Comparison of ENCODE assay signal across 9 cellular contexts in the genomic region with DNA sequence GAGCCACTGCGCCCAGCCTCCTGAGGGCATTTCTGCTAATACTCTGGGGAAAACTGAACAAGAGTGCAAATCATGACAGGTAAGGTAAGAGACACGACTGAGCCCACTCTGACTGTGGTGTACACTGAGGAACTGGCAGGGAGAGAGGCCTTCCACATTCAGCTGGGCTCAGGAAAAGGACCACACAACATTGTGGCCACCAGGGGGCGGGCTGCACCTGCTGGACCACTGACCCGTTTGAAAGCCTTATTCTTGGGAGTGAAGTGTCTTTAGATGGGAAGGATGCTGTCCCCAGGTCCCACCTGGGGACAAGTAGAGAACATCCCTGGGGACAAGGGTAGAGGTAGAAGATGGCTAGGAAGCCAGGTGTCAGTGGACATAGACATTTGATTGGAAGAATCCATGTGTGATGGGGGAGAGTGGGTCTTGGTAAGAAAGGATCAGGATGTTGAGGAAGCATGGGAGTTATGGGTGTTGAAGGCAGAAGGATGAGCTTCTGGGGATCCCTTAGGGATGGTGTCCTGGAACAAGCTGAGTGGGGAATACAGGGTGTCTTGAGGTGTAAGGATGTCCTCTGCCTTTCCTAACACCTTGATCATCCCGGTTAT. TPM values are rescaled to one million over a fixed set of nuclear protein-coding genes. Genes with fewer than 3 reads are reported as not detected.
DNase-seq lines count a peak whose midpoint lies in the region; ATAC-seq, FAIRE-seq and TF ChIP-seq lines count a peak whose summit lies in the region.
"Had no signal": no experiment of that assay in that cellular context is flagged by ENCODE, and none has a peak within 500 bp of the region (broad histone marks: within the 10 kb centered on the region; RNA-seq: fewer than 3 reads in every experiment).

No MANE protein-coding gene starts in this region.

- TF ChIP-seq CTCF in endothelial cell of umbilical vein (IDR thresholded peaks at IDR 0.05; ENCODE audit: extremely low read depth in 1 of 2, insufficient read depth in 1 of 2, low read depth in 1 of 2, low read length in 2 of 2) = peak; percentile 86 to 87

- no TSS peak for BruUV-seq in endothelial cell of umbilical vein (replicated peaks; lab: Mats Ljungman, UMichigan)

- dilution Hi-C loops in endothelial cell of umbilical vein (cut with MboI; ENCODE audit: extremely low pct_ligation_motif_present, low sequenced_read_pairs) = no loop called here

- H3K79me2 ChIP-seq in endothelial cell of umbilical vein (ENCODE audit: control insufficient read depth, insufficient read depth, low read length) = no peaks in the 10 kb centered on the region

- no peak overlapping the region for H3K4me3 ChIP-seq in endothelial cell of umbilical vein (replicated peaks in 1 of 3; ENCODE audit: insufficient read depth in 1 of 3, low read depth in 1 of 3, low read length in 3 of 3)

- DNase-seq in DMS153 (lab: John Stamatoyannopoulos, UW) (peak; percentile 17), NOMO-1 treated with dmso at 0.1 percent for 144 hours (lab: John Stamatoyannopoulos, UW; ENCODE audit: unreplicated experiment) (peak; percentile 19), endothelial cell of umbilical vein (ENCODE audit: low read depth, low spot score) (peak; percentile 77), myocyte (ENCODE audit: low read depth) (peak; percentile 82)
- peak; percentile 93 for DNase-seq in activated CD8-positive, alpha-beta memory T cell treated with anti-CD3 and anti-CD28 coated beads, Interleukin-2, amount 50 U/mL, for 48 hours
- peak; percentile 49 to 64 for DNase-seq in stimulated activated CD8-positive, alpha-beta memory T cell treated with anti-CD3 and anti-CD28 coated beads, Interleukin-7, amount 100 ng/mL, for 1 hour (ENCODE audit: low read depth in 2 of 2)

- H3K27me3 ChIP-seq in endothelial cell of umbilical vein (ENCODE audit: control insufficient read depth in 2 of 2, insufficient read depth in 2 of 2, low read length in 2 of 2) = no peaks in the 10 kb centered on the region

- peak; percentile 44 for ATAC-seq in HG02798 (IDR thresholded peaks at IDR 0.05; ENCODE audit: poor library complexity, unreplicated experiment)
- ATAC-seq in GM18861 (IDR thresholded peaks at IDR 0.05; ENCODE audit: unreplicated experiment) = no peak

- TF ChIP-seq POLR2A in endothelial cell of umbilical vein (IDR thresholded peaks at IDR 0.05; ENCODE audit: low read depth, low read length) = no peak

- intact Hi-C loops in endothelial cell of umbilical vein (cut with micrococcal nuclease) = loop anchor here (1.0 to 10.0 kb wide), 4 partner anchors 112 to 279 kb away; a partner anchor contains a TSS

- H3K4me1 ChIP-seq in endothelial cell of umbilical vein (ENCODE audit: control insufficient read depth, extremely low read depth, insufficient read depth, low read length) = peaks cover 9% of the 10 kb centered on the region

- no peaks in the 10 kb centered on the region for H4K20me1 ChIP-seq in endothelial cell of umbilical vein (replicated peaks; ENCODE audit: control insufficient read depth, extremely low read depth, insufficient read depth, low read length)

- no peak overlapping the region for H3K9ac ChIP-seq in endothelial cell of umbilical vein (replicated peaks; ENCODE audit: extremely low read depth, insufficient read depth, low read length)

- POLR2A ChIA-PET in endothelial cell of umbilical vein (lab: Charles Lee) = interaction anchor here (1.5 kb wide), 1 partner anchor 112 kb away, joined by 5 read pairs; no protein-coding TSS in a partner anchor

- FAIRE-seq in endothelial cell of umbilical vein (lab: Jason Lieb, UNC) = peak; percentile 97
- FAIRE-seq: colon had no signal

- H2AFZ ChIP-seq in endothelial cell of umbilical vein (ENCODE audit: low read depth, low read length) = no peak overlapping the region

- H3K27ac ChIP-seq in endothelial cell of umbilical vein (ENCODE audit: insufficient read depth, low read depth, low read length) = no peak overlapping the region

- H3K4me2 ChIP-seq in endothelial cell of umbilical vein (ENCODE audit: insufficient read depth, low read length) = no peak overlapping the region

- H3K9me1 ChIP-seq in endothelial cell of umbilical vein (replicated peaks; ENCODE audit: control insufficient read depth, extremely low read depth, insufficient read depth, low read length) = no peaks in the 10 kb centered on the region

- CTCF ChIA-PET in endothelial cell of umbilical vein (lab: Charles Lee) = interaction anchor here (0.6 to 3.9 kb wide), 33 partner anchors 8 to 262 kb away, joined by 3 to 34 read pairs (median 3); no protein-coding TSS in a partner anchor

- no peaks in the 10 kb centered on the region for H3K9me3 ChIP-seq in endothelial cell of umbilical vein (replicated peaks; ENCODE audit: control insufficient read depth, insufficient read depth, low read length)

- no peaks in the 10 kb centered on the region for H3K36me3 ChIP-seq in endothelial cell of umbilical vein (ENCODE audit: control insufficient read depth in 2 of 2, extremely low read depth in 1 of 2, insufficient read depth in 2 of 2, low read length in 2 of 2)

TF ChIP-seq in endothelial cell of umbilical vein, 7 proteins besides CTCF, POLR2A, EP300 and RAD21:
- no peak for TF ChIP-seq POLR2AphosphoS5 (IDR thresholded peaks at IDR 0.05; ENCODE audit: insufficient read depth, low read depth, low read length)
- no peak for TF ChIP-seq GATA2 (IDR thresholded peaks at IDR 0.05; ENCODE audit: insufficient read depth, insufficient read length, low read depth, low read length)
- TF ChIP-seq EZH2 (IDR thresholded peaks at IDR 0.05; ENCODE audit: borderline replicate concordance, low read depth, low read length, severe bottlenecking) = no peak

RNA-seq across cellular contexts. Expression of a gene that starts 6.2 kb away (rescaled TPM):
- total RNA-seq in endothelial cell of umbilical vein (27.6 and 43.2 TPM in 2 replicates), myocyte (48.9 and 108 TPM in 2 replicates)
- polyA plus RNA-seq in endothelial cell of umbilical vein = 28.3 and 30.1 TPM in 2 replicates
- polyA plus RNA-seq in endothelial cell of umbilical vein (2011; cell fraction: cytosol; rRNA removed) = 23.3 and 28.3 TPM in 2 replicates
- 32.0 and 33.8 TPM in 2 replicates for polyA plus RNA-seq in endothelial cell of umbilical vein (2011; cell fraction: nucleus; rRNA removed)
- 18.5 and 20.3 TPM in 2 replicates for polyA plus RNA-seq in endothelial cell of umbilical vein (2012)
- polyA minus RNA-seq in endothelial cell of umbilical vein = 36.8 and 53.0 TPM in 2 replicates
- 15.8 TPM for polyA minus RNA-seq in endothelial cell of umbilical vein (2011; cell fraction: cytosol; rRNA and poly(A)+ RNA removed)
- 20.6 and 22.3 TPM in 2 replicates for polyA minus RNA-seq in endothelial cell of umbilical vein (2011; cell fraction: nucleus; rRNA and poly(A)+ RNA removed)
- polyA plus RNA-seq in myocyte (2012) = 57.9 TPM

Comparison
In these comparisons a context has a peak if more than half of its experiments do, and no peak if none do; other contexts are left out.
1. DNase-seq: peak in every context shown above with its lines; median percentile 93 in activated CD8-positive, alpha-beta memory T cell treated with anti-CD3 and anti-CD28 coated beads, Interleukin-2, amount 50 U/mL, for 48 hours; 82 in myocyte; 77 in endothelial cell of umbilical vein; 56 in stimulated activated CD8-positive, alpha-beta memory T cell treated with anti-CD3 and anti-CD28 coated beads, Interleukin-7, amount 100 ng/mL, for 1 hour; 19 in NOMO-1 treated with dmso at 0.1 percent for 144 hours; 17 in DMS153.